Comparison of ENCODE assay signal across 13 cellular contexts in genomic region chr11:8631395-8632110, GRCh38. TPM values are rescaled to one million over a fixed set of nuclear protein-coding genes. Genes with fewer than 3 reads are reported as not detected.
DNase-seq lines count a peak whose midpoint lies in the region; ATAC-seq, FAIRE-seq and TF ChIP-seq lines count a peak whose summit lies in the region.
"Had no signal": no experiment of that assay in that cellular context is flagged by ENCODE, and none has a peak within 500 bp of the region (broad histone marks: within the 10 kb centered on the region; RNA-seq: fewer than 3 reads in every experiment).

No MANE protein-coding gene starts in this region.

- no peak for FAIRE-seq in bronchial epithelial cell (lab: Jason Lieb, UNC)

- H3K36me3 Mint-ChIP-seq in activated CD8-positive, alpha-beta T cell treated with anti-CD3 and anti-CD28 coated beads for 36 hours (ENCODE audit: low read depth) = peaks cover 33% of the 10 kb centered on the region

- no peak overlapping the region for H3K23ac ChIP-seq in mesenchymal stem cell (ENCODE audit: low read length in 2 of 2)

- WGBS in mesenchymal stem cell = 85% methylated on average over 6 of the region's 6 CpGs

- DNase-seq in COLO829 (ENCODE audit: low spot score) (peak; percentile 9), NCI-H446 (lab: John Stamatoyannopoulos, UW) (peak; percentile 8 to 62), bronchial epithelial cell (ENCODE audit: low read depth) (peak; percentile 60), mesenchymal stem cell (peak; percentile 81), NCI-H524 treated with DMSO at 0.1 percent for 48 hours (lab: John Stamatoyannopoulos, UW) (no peak), T-helper 1 cell (no peak), SHP77 treated with DMSO at 0.1 percent for 48 hours (lab: John Stamatoyannopoulos, UW) (no peak)
- DNase-seq in activated CD8-positive, alpha-beta T cell treated with anti-CD3 and anti-CD28 coated beads for 36 hours = no peak
- DNase-seq: activated CD8-positive, alpha-beta T cell treated with anti-CD3 and anti-CD28 coated beads, Interleukin-2, amount 10 ng/mL, durations not matched to agents 7 days and 5 days; CD4-positive, CD25-positive, alpha-beta regulatory T cell; NCI-H1417 had no signal

- H3K18ac ChIP-seq in mesenchymal stem cell (ENCODE audit: low read depth in 1 of 2, low read length in 2 of 2) = no peak overlapping the region

- no peak overlapping the region for H2BK5ac ChIP-seq in mesenchymal stem cell (ENCODE audit: low read depth, low read length, poor library complexity, severe bottlenecking)

- no peak overlapping the region for H2BK120ac ChIP-seq in mesenchymal stem cell (ENCODE audit: low read depth, low read length)

- H4K91ac ChIP-seq in mesenchymal stem cell (ENCODE audit: low read length) = no peak overlapping the region

- H3K79me1 ChIP-seq in mesenchymal stem cell (replicated peaks; ENCODE audit: low read length, poor library complexity, severe bottlenecking) = peaks cover 2% of the 10 kb centered on the region

- no peak overlapping the region for H3K9ac ChIP-seq in mesenchymal stem cell (ENCODE audit: low read length)

- no peak overlapping the region for H2AFZ ChIP-seq in mesenchymal stem cell (ENCODE audit: low read depth, low read length)

- H3K14ac ChIP-seq in mesenchymal stem cell (ENCODE audit: low read length in 2 of 2) = no peak overlapping the region

- POLR2A ChIA-PET in activated CD8-positive, alpha-beta T cell treated with anti-CD3 and anti-CD28 coated beads for 36 hours (lab: Charles Lee) = no interaction called here

- H4K8ac ChIP-seq in mesenchymal stem cell (ENCODE audit: low read length) = no peak overlapping the region

- H3K27me3 Mint-ChIP-seq in activated CD8-positive, alpha-beta T cell treated with anti-CD3 and anti-CD28 coated beads for 36 hours = no peaks in the 10 kb centered on the region
- H3K27me3 Mint-ChIP-seq: CD4-positive, CD25-positive, alpha-beta regulatory T cell had no signal

- H3K4me3 ChIP-seq in bronchial epithelial cell (ENCODE audit: low read depth, low read length) (no peak overlapping the region), mesenchymal stem cell (ENCODE audit: insufficient read depth in 1 of 2, low read depth in 1 of 2, low read length in 2 of 2) (no peak overlapping the region)

- H3K9me3 ChIP-seq in mesenchymal stem cell (ENCODE audit: control insufficient read depth, low read length) = peaks cover 10% of the 10 kb centered on the region

- no peaks in the 10 kb centered on the region for H3K4me1 Mint-ChIP-seq in activated CD8-positive, alpha-beta T cell treated with anti-CD3 and anti-CD28 coated beads for 36 hours (ENCODE audit: low read depth)

- no peak overlapping the region for H3K4ac ChIP-seq in mesenchymal stem cell (ENCODE audit: low read depth in 1 of 2, low read length in 2 of 2)

- H3K27ac ChIP-seq in mesenchymal stem cell (ENCODE audit: low read length, poor library complexity, severe bottlenecking) = no peak overlapping the region

- H3K4me1 ChIP-seq in mesenchymal stem cell (ENCODE audit: control insufficient read depth, insufficient read depth, low read depth, low read length) = no peaks in the 10 kb centered on the region

- H3K36me3 ChIP-seq in bronchial epithelial cell (ENCODE audit: control insufficient read depth, insufficient read depth, low read length) (no peaks in the 10 kb centered on the region), mesenchymal stem cell (ENCODE audit: control insufficient read depth in 1 of 2, insufficient read depth in 2 of 2, low read depth in 1 of 2, low read length in 2 of 2) (peaks cover 20 to 46% of the 10 kb centered on the region in 2 experiments)

- no peak for TF ChIP-seq CTCF in bronchial epithelial cell (IDR thresholded peaks at IDR 0.05; ENCODE audit: insufficient read depth, low read length, severe bottlenecking)
- TF ChIP-seq CTCF in activated CD8-positive, alpha-beta T cell treated with anti-CD3 and anti-CD28 coated beads for 36 hours (IDR thresholded peaks at IDR 0.05) = no peak

- no peak overlapping the region for H2AK5ac ChIP-seq in mesenchymal stem cell (ENCODE audit: low read length, severe bottlenecking)

- H2BK15ac ChIP-seq in mesenchymal stem cell (ENCODE audit: low read depth, poor library complexity, severe bottlenecking) = no peak overlapping the region

- ATAC-seq in activated CD8-positive, alpha-beta T cell treated with anti-CD3 and anti-CD28 coated beads for 36 hours = no peak
- ATAC-seq: activated CD8-positive, alpha-beta T cell treated with anti-CD3 and anti-CD28 coated beads, Interleukin-2, amount 10 ng/mL, durations not matched to agents 7 days and 5 days; activated naive CD4-positive, alpha-beta T cell treated with anti-CD3 and anti-CD28 coated beads, Interleukin-2, amount 50 U/mL, for 72 hours had no signal

- H3K27ac Mint-ChIP-seq in activated CD8-positive, alpha-beta T cell treated with anti-CD3 and anti-CD28 coated beads for 36 hours = no peak overlapping the region
- H3K27ac Mint-ChIP-seq: activated CD8-positive, alpha-beta T cell treated with anti-CD3 and anti-CD28 coated beads, Interleukin-2, amount 10 ng/mL, durations not matched to agents 7 days and 5 days; activated naive CD4-positive, alpha-beta T cell treated with anti-CD3 and anti-CD28 coated beads, Interleukin-2, amount 50 U/mL, for 72 hours; T-helper 1 cell treated with Interleukin-12 subunit alpha and Interleukin-12 subunit beta and Interleukin-4 antibody, amounts not matched to agents 30 μg/mL and 1 μg/mL, for 36 hours had no signal

- CTCF ChIA-PET in activated CD8-positive, alpha-beta T cell treated with anti-CD3 and anti-CD28 coated beads for 36 hours (lab: Charles Lee) = interaction anchor here (0.8 to 0.9 kb wide), 2 partner anchors 8 to 21 kb away, joined by 3 to 4 read pairs; no protein-coding TSS in a partner anchor

- intact Hi-C loops in activated CD8-positive, alpha-beta T cell treated with anti-CD3 and anti-CD28 coated beads for 36 hours (cut with micrococcal nuclease) = no loop called here

- H3K4me2 ChIP-seq in mesenchymal stem cell (ENCODE audit: low read length, poor library complexity, severe bottlenecking) = no peak overlapping the region

- no peak overlapping the region for H3K4me3 Mint-ChIP-seq in activated CD8-positive, alpha-beta T cell treated with anti-CD3 and anti-CD28 coated beads for 36 hours
- H3K4me3 Mint-ChIP-seq: activated CD8-positive, alpha-beta T cell treated with anti-CD3 and anti-CD28 coated beads, Interleukin-2, amount 10 ng/mL, durations not matched to agents 7 days and 5 days; CD4-positive, CD25-positive, alpha-beta regulatory T cell; T-helper 1 cell treated with Interleukin-12 subunit alpha and Interleukin-12 subunit beta and Interleukin-4 antibody, amounts not matched to agents 30 μg/mL and 1 μg/mL, for 36 hours had no signal

- H3K27me3 ChIP-seq in bronchial epithelial cell (ENCODE audit: control insufficient read depth, insufficient read depth, low read length) (no peaks in the 10 kb centered on the region), mesenchymal stem cell (ENCODE audit: control insufficient read depth in 1 of 2, insufficient read depth in 1 of 2, low read length in 2 of 2) (no peaks in the 10 kb centered on the region)

- no peak overlapping the region for H2BK12ac ChIP-seq in mesenchymal stem cell (ENCODE audit: low read length in 2 of 2)

- peaks cover 1% of the 10 kb centered on the region for H3K9me3 Mint-ChIP-seq in activated CD8-positive, alpha-beta T cell treated with anti-CD3 and anti-CD28 coated beads for 36 hours
- H3K9me3 Mint-ChIP-seq: activated naive CD4-positive, alpha-beta T cell treated with anti-CD3 and anti-CD28 coated beads, Interleukin-2, amount 50 U/mL, for 72 hours had no signal

RNA-seq across cellular contexts. Expression of gene STK33, which starts 37.5 kb away (rescaled TPM):
- 0.53 and 0.77 TPM in 2 replicates for total RNA-seq in bronchial epithelial cell
- polyA plus RNA-seq in mesenchymal stem cell (2013, experiment 1 of 2) = 1.9 TPM
- 1.0 TPM for polyA plus RNA-seq in mesenchymal stem cell (2013, experiment 2 of 2)
- total RNA-seq in activated CD8-positive, alpha-beta T cell treated with anti-CD3 and anti-CD28 coated beads for 36 hours = 1 to 10 TPM; 1.3 to 3.6 TPM

RNA-seq across cellular contexts. Expression of gene TRIM66, which starts 50.9 kb away (rescaled TPM):
- total RNA-seq in bronchial epithelial cell = 4.2 and 5.4 TPM in 2 replicates
- polyA plus RNA-seq in mesenchymal stem cell (2013, experiment 1 of 2) = 1.8 TPM
- 1.9 TPM for polyA plus RNA-seq in mesenchymal stem cell (2013, experiment 2 of 2)
- 10 to 100 TPM; 24.7 to 28.4 TPM for total RNA-seq in activated CD8-positive, alpha-beta T cell treated with anti-CD3 and anti-CD28 coated beads for 36 hours

RNA-seq across cellular contexts. Expression of gene RPL27A, which starts 51.0 kb away (rescaled TPM):
- total RNA-seq in bronchial epithelial cell = 1,214 and 1,407 TPM in 2 replicates
- polyA plus RNA-seq in mesenchymal stem cell (2013, experiment 1 of 2) = 1,998 TPM
- polyA plus RNA-seq in mesenchymal stem cell (2013, experiment 2 of 2) = 1,912 TPM
- total RNA-seq in activated CD8-positive, alpha-beta T cell treated with anti-CD3 and anti-CD28 coated beads for 36 hours = 100 to 1,000 TPM; 959 to 987 TPM

Comparison
In these comparisons a context has a peak if more than half of its experiments do, and no peak if none do; other contexts are left out.
1. DNase-seq: peak in COLO829 (single experiment), NCI-H446 (2 of 2), bronchial epithelial cell (single experiment) and mesenchymal stem cell (single experiment); none in NCI-H524 treated with DMSO at 0.1 percent for 48 hours (single experiment), T-helper 1 cell (0 of 5), SHP77 treated with DMSO at 0.1 percent for 48 hours (single experiment) and activated CD8-positive, alpha-beta T cell treated with anti-CD3 and anti-CD28 coated beads for 36 hours (single experiment).